8 cellular contexts compared by ENCODE assay signal in genomic region chr1:47023268-47024137, GRCh38. TPM values are rescaled to one million over a fixed set of nuclear protein-coding genes. Genes with fewer than 3 reads are reported as not detected.
DNase-seq lines count a peak whose midpoint lies in the region; ATAC-seq, FAIRE-seq and TF ChIP-seq lines count a peak whose summit lies in the region.

Gene CYP4X1, plus strand, starts transcription at chr1:47023669. Its CDS starts 149 bp downstream, at chr1:47023818.

- ATAC-seq in HG03108 (IDR thresholded peaks at IDR 0.05; ENCODE audit: unreplicated experiment) (no peak), HG02885 (IDR thresholded peaks at IDR 0.05; ENCODE audit: poor library complexity, unreplicated experiment) (no peak), GM21529 (IDR thresholded peaks at IDR 0.05; ENCODE audit: unreplicated experiment) (no peak)
- ATAC-seq in activated T-helper 17 cell treated with anti-CD3 and anti-CD28 coated beads, Interleukin-2, amount 50 U/mL, for 72 hours (replicated peaks) = no peak

- peaks cover 28% of the 10 kb centered on the region for H3K27me3 ChIP-seq in HUES64 (ENCODE audit: insufficient read depth, low read length)
- H3K27me3 ChIP-seq in bronchial epithelial cell (ENCODE audit: control insufficient read depth, insufficient read depth, low read length) = peaks cover 2% of the 10 kb centered on the region
- peaks cover 45% of the 10 kb centered on the region for H3K27me3 ChIP-seq in smooth muscle cell (ENCODE audit: low read depth)

- H3K9ac ChIP-seq in HUES64 (ENCODE audit: low read depth, low read length) = peak within 1 kb of the TSS; percentile 61
- H3K9ac ChIP-seq in smooth muscle cell (ENCODE audit: low read depth) = no peak within 1 kb of the TSS

- no peaks in the 10 kb centered on the region for H3K4me1 Mint-ChIP-seq in activated T-helper 17 cell treated with anti-CD3 and anti-CD28 coated beads, Interleukin-2, amount 50 U/mL, for 72 hours

- peaks cover 23% of the 10 kb centered on the region for H3K4me1 ChIP-seq in HUES64 (ENCODE audit: insufficient read depth, low read length)
- H3K4me1 ChIP-seq in smooth muscle cell (ENCODE audit: low read depth) = no peaks in the 10 kb centered on the region

- no peaks in the 10 kb centered on the region for H3K9me3 Mint-ChIP-seq in activated T-helper 17 cell treated with anti-CD3 and anti-CD28 coated beads, Interleukin-2, amount 50 U/mL, for 72 hours

- peaks cover 40% of the 10 kb centered on the region for H3K27me3 Mint-ChIP-seq in activated T-helper 17 cell treated with anti-CD3 and anti-CD28 coated beads, Interleukin-2, amount 50 U/mL, for 72 hours

- peak within 1 kb of the TSS; percentile 80 for H3K4me2 ChIP-seq in smooth muscle cell

- H3K27ac ChIP-seq in HUES64 (ENCODE audit: low read depth, low read length) (no peak within 1 kb of the TSS), smooth muscle cell (ENCODE audit: low read depth) (no peak within 1 kb of the TSS)

- DNase-seq in bronchial epithelial cell (ENCODE audit: low read depth) (no peak), inferior parietal cortex (ENCODE audit: extremely low spot score) (peak; percentile 22), smooth muscle cell (lab: John Stamatoyannopoulos, UW; ENCODE audit: unreplicated experiment) (no peak)

- no peaks in the 10 kb centered on the region for H3K36me3 Mint-ChIP-seq in activated T-helper 17 cell treated with anti-CD3 and anti-CD28 coated beads, Interleukin-2, amount 50 U/mL, for 72 hours (ENCODE audit: low read depth)

- peak within 1 kb of the TSS; percentile 24 for H2AFZ ChIP-seq in smooth muscle cell (ENCODE audit: low read depth)

- no peaks in the 10 kb centered on the region for H3F3A ChIP-seq in smooth muscle cell (ENCODE audit: low read depth)

- H3K4me3 ChIP-seq in HUES64 (ENCODE audit: low read length) (peak within 1 kb of the TSS; percentile 65), bronchial epithelial cell (ENCODE audit: low read depth, low read length) (peak within 1 kb of the TSS; percentile 39), smooth muscle cell (peak within 1 kb of the TSS; percentile 42)

- no peak within 1 kb of the TSS for H3K4me3 Mint-ChIP-seq in activated T-helper 17 cell treated with anti-CD3 and anti-CD28 coated beads, Interleukin-2, amount 50 U/mL, for 72 hours

- H3K36me3 ChIP-seq in HUES64 (ENCODE audit: insufficient read depth, low read length) (no peaks in the 10 kb centered on the region), bronchial epithelial cell (ENCODE audit: control insufficient read depth, insufficient read depth, low read length) (no peaks in the 10 kb centered on the region), smooth muscle cell (ENCODE audit: low read depth) (no peaks in the 10 kb centered on the region)

- H4K20me1 ChIP-seq in smooth muscle cell (ENCODE audit: low read depth) = no peaks in the 10 kb centered on the region

- no peaks in the 10 kb centered on the region for H3K9me3 ChIP-seq in HUES64 (ENCODE audit: insufficient read depth, low read depth, low read length)
- no peaks in the 10 kb centered on the region for H3K9me3 ChIP-seq in smooth muscle cell (replicated peaks; ENCODE audit: low read depth)

- no peak within 1 kb of the TSS for H3K27ac Mint-ChIP-seq in activated T-helper 17 cell treated with anti-CD3 and anti-CD28 coated beads, Interleukin-2, amount 50 U/mL, for 72 hours

- 2% methylated on average over 49 of the region's 49 CpGs for WGBS in HUES64
- WGBS in smooth muscle cell (ENCODE audit: low lambda C conversion rate) = 5% methylated on average over 44 of the region's 49 CpGs

- TF ChIP-seq CTCF in bronchial epithelial cell (IDR thresholded peaks at IDR 0.05; ENCODE audit: insufficient read depth, low read length, severe bottlenecking) = no peak
- no peak for TF ChIP-seq CTCF in smooth muscle cell (IDR thresholded peaks at IDR 0.05; ENCODE audit: borderline replicate concordance, insufficient read depth, poor library complexity, severe bottlenecking)

- no peaks in the 10 kb centered on the region for H3K79me2 ChIP-seq in smooth muscle cell (ENCODE audit: low read depth)

- FAIRE-seq in bronchial epithelial cell (lab: Jason Lieb, UNC) = no peak

RNA-seq across cellular contexts. Expression of gene CYP4X1, which starts in this region (rescaled TPM):
- polyA plus RNA-seq in HUES64 (2013, experiment 1 of 2) = 0.75 TPM
- polyA plus RNA-seq in HUES64 (2013, experiment 2 of 2) = 0.89 TPM
- total RNA-seq in bronchial epithelial cell (under 0.01 and 0.13 TPM in 2 replicates), smooth muscle cell (not detected in 2 replicates)
- polyA plus RNA-seq in smooth muscle cell = not detected in 2 replicates
- total RNA-seq in activated T-helper 17 cell treated with anti-CD3 and anti-CD28 coated beads, Interleukin-2, amount 50 U/mL, for 72 hours = not detected
